8 cellular contexts compared by ENCODE assay signal in the genomic region with DNA sequence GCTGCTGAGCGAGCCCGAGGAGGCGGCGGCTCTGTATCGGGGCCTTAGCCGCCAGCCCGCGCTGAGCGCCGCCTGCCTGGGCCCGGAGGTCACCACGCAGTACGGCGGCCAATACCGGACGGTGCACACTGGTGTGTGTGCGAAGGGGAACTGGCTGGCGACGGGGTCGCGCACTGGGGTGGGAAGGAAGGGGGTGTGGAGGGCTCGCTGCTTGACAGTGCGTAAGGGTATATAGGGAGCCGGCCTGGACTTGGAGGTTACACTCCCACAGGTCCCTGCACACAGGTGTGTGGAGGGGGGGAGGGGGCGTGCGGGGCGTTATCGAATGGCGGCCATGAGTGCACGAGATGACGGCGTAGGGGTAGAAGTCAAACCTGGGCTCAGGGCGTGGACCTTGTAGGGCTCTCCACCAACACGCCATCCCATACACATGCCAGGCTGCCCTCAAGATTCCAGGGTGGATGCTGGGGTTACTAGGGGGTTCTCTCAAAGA. TPM values are rescaled to one million over a fixed set of nuclear protein-coding genes. Genes with fewer than 3 reads are reported as not detected.
DNase-seq lines count a peak whose midpoint lies in the region; ATAC-seq and TF ChIP-seq lines count a peak whose summit lies in the region.

No MANE protein-coding gene starts in this region.

- no peak overlapping the region for H2BK5ac ChIP-seq in mesenchymal stem cell (ENCODE audit: low read depth, low read length, poor library complexity, severe bottlenecking)

- peak overlapping the region; percentile 74 to 92 for H3K18ac ChIP-seq in mesenchymal stem cell (ENCODE audit: low read depth in 1 of 2, low read length in 2 of 2)

- H3K9ac ChIP-seq in KMS-11 (peak overlapping the region; percentile 86; the same call in 1 of the 2 replicates), mesenchymal stem cell (ENCODE audit: low read length) (peak overlapping the region; percentile 90)

- H3K4me3 ChIP-seq in AG09309 (ENCODE audit: control insufficient read depth, low read depth, low read length) (peak overlapping the region; percentile 83), KMS-11 (IDR thresholded peaks at IDR 0.05; ENCODE audit: insufficient read depth, low read depth, low read length) (no peak overlapping the region), mesenchymal stem cell (ENCODE audit: insufficient read depth in 1 of 2, low read depth in 1 of 2, low read length in 2 of 2) (peak overlapping the region; percentile 93 to 95), tibial artery (peak overlapping the region; percentile 63 to 99)

- H4K8ac ChIP-seq in mesenchymal stem cell (ENCODE audit: low read length): peak overlapping the region; percentile 82

- ATAC-seq in GM21526 (IDR thresholded peaks at IDR 0.05; ENCODE audit: low FRiP score, unreplicated experiment): peak; percentile 31

- TF ChIP-seq CTCF in AG09309 (IDR thresholded peaks at IDR 0.05; ENCODE audit: control insufficient read depth, insufficient read depth, low read depth, low read length, missing control alignments) (no peak), KMS-11 (conservative IDR thresholded peaks at IDR 0.05; ENCODE audit: low read depth, low read length) (no peak), brain (conservative IDR thresholded peaks at IDR 0.05) (no peak), tibial artery (IDR thresholded peaks at IDR 0.05) (no peak)

- H3K4ac ChIP-seq in mesenchymal stem cell (ENCODE audit: low read depth in 1 of 2, low read length in 2 of 2): peak overlapping the region; percentile 68 to 83

- H3K27me3 Mint-ChIP-seq in brain: no peaks in the 10 kb centered on the region

- H2BK120ac ChIP-seq in mesenchymal stem cell (ENCODE audit: low read depth, low read length): no peak overlapping the region

- H3K23ac ChIP-seq in mesenchymal stem cell (ENCODE audit: low read length in 2 of 2): no peak overlapping the region

- no peak overlapping the region for H2AK5ac ChIP-seq in mesenchymal stem cell (ENCODE audit: low read length, severe bottlenecking)

- peak overlapping the region; percentile 76 for H2BK15ac ChIP-seq in mesenchymal stem cell (ENCODE audit: low read depth, poor library complexity, severe bottlenecking)

- no peaks in the 10 kb centered on the region for H4K20me1 ChIP-seq in KMS-11 (ENCODE audit: insufficient read depth)

- peaks cover 33% of the 10 kb centered on the region for H3K4me1 Mint-ChIP-seq in brain

- WGBS in mesenchymal stem cell: 3% methylated on average over 31 of the region's 34 CpGs

- peak overlapping the region in 4 of 5 experiments; percentile 45 to 98 (median 90) for H3K27ac Mint-ChIP-seq in brain

- H3K79me2 ChIP-seq in KMS-11 (ENCODE audit: insufficient read depth, low read depth): no peaks in the 10 kb centered on the region

- peak overlapping the region; percentile 84 for H4K91ac ChIP-seq in mesenchymal stem cell (ENCODE audit: low read length)

- peaks cover 15% of the 10 kb centered on the region for H3K36me3 Mint-ChIP-seq in brain

- H2BK12ac ChIP-seq in mesenchymal stem cell (ENCODE audit: low read length in 2 of 2): peak overlapping the region in 1 of 2 experiments; percentile 31

- peaks cover 5% of the 10 kb centered on the region for H3K4me1 ChIP-seq in KMS-11 (ENCODE audit: low read depth, poor library complexity, severe bottlenecking)
- H3K4me1 ChIP-seq in mesenchymal stem cell (ENCODE audit: control insufficient read depth, insufficient read depth, low read depth, low read length): peaks cover 24% of the 10 kb centered on the region
- peaks cover 0 to 20% (median 15%) of the 10 kb centered on the region in 4 donors for H3K4me1 ChIP-seq in tibial artery

- H3K36me3 ChIP-seq in KMS-11 (ENCODE audit: insufficient read depth): no peaks in the 10 kb centered on the region
- H3K36me3 ChIP-seq in mesenchymal stem cell (ENCODE audit: control insufficient read depth in 1 of 2, insufficient read depth in 2 of 2, low read depth in 1 of 2, low read length in 2 of 2): peaks cover 41 to 44% of the 10 kb centered on the region in 2 experiments
- peaks cover 37 to 39% (median 38%) of the 10 kb centered on the region in 3 donors for H3K36me3 ChIP-seq in tibial artery

- peak overlapping the region; percentile 51 for H3K4me2 ChIP-seq in KMS-11
- peak overlapping the region; percentile 61 for H3K4me2 ChIP-seq in mesenchymal stem cell (ENCODE audit: low read length, poor library complexity, severe bottlenecking)

- no peaks in the 10 kb centered on the region for H3K9me3 Mint-ChIP-seq in brain

- intact Hi-C loops in tibial artery (cut with DNase I; ENCODE audit: low total_unique reads): no loop called here

- DNase-seq in AG09309 (ENCODE audit: low read depth): no peak
- no peak for DNase-seq in mesenchymal stem cell
- peak in 1 of 2 donors; percentile 40 for DNase-seq in tibial artery
- no peak for DNase-seq in NAMALWA (ENCODE audit: low spot score)
- DNase-seq in NCI-H345 (lab: John Stamatoyannopoulos, UW): no peak

- H3K79me1 ChIP-seq in mesenchymal stem cell (replicated peaks; ENCODE audit: low read length, poor library complexity, severe bottlenecking): peaks cover 50% of the 10 kb centered on the region

- peak overlapping the region in 1 of 2 experiments; percentile 94 for H3K14ac ChIP-seq in mesenchymal stem cell (ENCODE audit: low read length in 2 of 2)

- H2AFZ ChIP-seq in KMS-11 (ENCODE audit: low read depth) (no peak overlapping the region; the same call in 1 of the 2 replicates), mesenchymal stem cell (ENCODE audit: low read depth, low read length) (peak overlapping the region; percentile 84)

- no peaks in the 10 kb centered on the region for H3K27me3 ChIP-seq in KMS-11 (ENCODE audit: insufficient read depth, low read depth)
- H3K27me3 ChIP-seq in mesenchymal stem cell (ENCODE audit: control insufficient read depth in 1 of 2, insufficient read depth in 1 of 2, low read length in 2 of 2): no peaks in the 10 kb centered on the region
- no peaks in the 10 kb centered on the region for H3K27me3 ChIP-seq in tibial artery

- no peaks in the 10 kb centered on the region for H3K9me3 ChIP-seq in mesenchymal stem cell (ENCODE audit: control insufficient read depth, low read length)
- H3K9me3 ChIP-seq in tibial artery: no peaks in the 10 kb centered on the region

- no peak overlapping the region for H3K27ac ChIP-seq in KMS-11
- no peak overlapping the region for H3K27ac ChIP-seq in mesenchymal stem cell (ENCODE audit: low read length, poor library complexity, severe bottlenecking)
- H3K27ac ChIP-seq in tibial artery: peak overlapping the region; percentile 80 to 84

- peak overlapping the region; percentile 90 to 96 (median 93) for H3K4me3 Mint-ChIP-seq in brain

RNA-seq across cellular contexts. Expression of a gene that starts 0.4 kb away (rescaled TPM):
- polyA plus RNA-seq in brain (ENCODE audit: insufficient read depth, low read depth, low replicate concordance): 74.0 TPM
- 46.0 TPM for polyA plus RNA-seq in mesenchymal stem cell (2013, experiment 1 of 2)
- 44.5 TPM for polyA plus RNA-seq in mesenchymal stem cell (2013, experiment 2 of 2)

RNA-seq across cellular contexts. Expression of a gene that starts 14.7 kb away (rescaled TPM):
- polyA plus RNA-seq in brain (ENCODE audit: insufficient read depth, low read depth, low replicate concordance): 2.2 TPM
- 7.8 TPM for polyA plus RNA-seq in mesenchymal stem cell (2013, experiment 1 of 2)
- polyA plus RNA-seq in mesenchymal stem cell (2013, experiment 2 of 2): 7.5 TPM

RNA-seq across cellular contexts. Expression of a gene that starts 14.8 kb away (rescaled TPM):
- 33.9 TPM for polyA plus RNA-seq in brain (ENCODE audit: insufficient read depth, low read depth, low replicate concordance)
- 24.4 TPM for polyA plus RNA-seq in mesenchymal stem cell (2013, experiment 1 of 2)
- polyA plus RNA-seq in mesenchymal stem cell (2013, experiment 2 of 2): 22.4 TPM

RNA-seq across cellular contexts. Expression of a gene that starts 44.9 kb away (rescaled TPM):
- polyA plus RNA-seq in brain (ENCODE audit: insufficient read depth, low read depth, low replicate concordance): 2.0 TPM
- 1.2 TPM for polyA plus RNA-seq in mesenchymal stem cell (2013, experiment 1 of 2)
- polyA plus RNA-seq in mesenchymal stem cell (2013, experiment 2 of 2): 1.2 TPM

RNA-seq across cellular contexts. Expression of a gene that starts 49.2 kb away (rescaled TPM):
- 10.8 TPM for polyA plus RNA-seq in brain (ENCODE audit: insufficient read depth, low read depth, low replicate concordance)
- polyA plus RNA-seq in mesenchymal stem cell (2013, experiment 1 of 2): 16.4 TPM
- polyA plus RNA-seq in mesenchymal stem cell (2013, experiment 2 of 2): 16.4 TPM

Comparison
In these comparisons a context has a peak if more than half of its experiments do, and no peak if none do; other contexts are left out.
1. H3K27ac ChIP-seq: peak in tibial artery (2 of 2); none in KMS-11 (single experiment) and mesenchymal stem cell (single experiment).